ENCODE assay signal across 1 cellular context in genomic region chr1:56626546-56626945, GRCh38.
TF ChIP-seq lines count a peak whose summit lies in the region.

No MANE protein-coding gene starts in this region.

TF ChIP-seq in GM23338, 12 proteins besides CTCF, POLR2A, EP300 and RAD21 (continued from another document):
- TF ChIP-seq ZNF462 (CRISPR knock-in tag; IDR thresholded peaks at IDR 0.05), result no peak
- TF ChIP-seq EZH2phosphoT487 (IDR thresholded peaks at IDR 0.05; ENCODE audit: unreplicated experiment), result no peak
- TF ChIP-seq ZNF331 (CRISPR knock-in tag; IDR thresholded peaks at IDR 0.05; ENCODE audit: low read depth), result no peak
- TF ChIP-seq CREB1 (CRISPR knock-in tag; IDR thresholded peaks at IDR 0.05; ENCODE audit: low read depth), result no peak
- TF ChIP-seq STAT1 (IDR thresholded peaks at IDR 0.05; ENCODE audit: unreplicated experiment), result no peak
- TF ChIP-seq JUNB (IDR thresholded peaks at IDR 0.05; ENCODE audit: unreplicated experiment), result no peak
- TF ChIP-seq NANOG (IDR thresholded peaks at IDR 0.05; ENCODE audit: borderline replicate concordance), result no peak
- no peak for TF ChIP-seq EZH2 (IDR thresholded peaks at IDR 0.05; ENCODE audit: low read depth, unreplicated experiment)
- TF ChIP-seq ZNF114 (CRISPR knock-in tag; IDR thresholded peaks at IDR 0.05), result no peak
- no peak for TF ChIP-seq POLR2AphosphoS5 (IDR thresholded peaks at IDR 0.05; ENCODE audit: low read depth)
- no peak for TF ChIP-seq REST (IDR thresholded peaks at IDR 0.05; ENCODE audit: unreplicated experiment)
TF ChIP-seq in GM23338: peak in this region for 0.
